ENCODE assay signal across 8 cellular contexts in genomic region chr12:9364224-9365176, GRCh38.
DNase-seq lines count a peak whose midpoint lies in the region; ATAC-seq and TF ChIP-seq lines count a peak whose summit lies in the region.

No MANE protein-coding gene starts in this region.

- peak overlapping the region; percentile 29 for H3K9ac ChIP-seq in ES-I3 (ENCODE audit: low read depth, low read length)

- peaks cover 49% of the 10 kb centered on the region for H3K4me1 Mint-ChIP-seq in activated T-cell treated with anti-CD3 and anti-CD28 coated beads, Interleukin-2, amount 50 U/mL, for 24 hours (ENCODE audit: low read depth)

- in situ Hi-C loops in transverse colon (cut with MboI; ENCODE audit: low pct_ligation_motif_present in 1 of 4, low pct_unique_long_range_greater_than_20kb in 1 of 4, low sequenced_read_pairs in 3 of 4), result loop anchor here in 1 of 4 donors (25.0 kb wide), 1 partner anchor 98 kb away; no protein-coding TSS in a partner anchor

- H3K9me3 ChIP-seq in ES-I3 (ENCODE audit: control insufficient read depth, insufficient read depth, low read length), result no peaks in the 10 kb centered on the region
- H3K9me3 ChIP-seq in transverse colon, result no peaks in the 10 kb centered on the region
- no peaks in the 10 kb centered on the region for H3K9me3 ChIP-seq in stomach

- TF ChIP-seq EP300 in transverse colon (IDR thresholded peaks at IDR 0.05; ENCODE audit: low read depth), result no peak
- TF ChIP-seq EP300 in stomach (IDR thresholded peaks at IDR 0.05), result no peak

- intact Hi-C loops in transverse colon (cut with DNase I; ENCODE audit: low total_unique reads) (no loop called here), stomach (cut with DNase I; ENCODE audit: low total_unique reads) (no loop called here)

- peak; percentile 77 for ATAC-seq in GM21526 (IDR thresholded peaks at IDR 0.05; ENCODE audit: low FRiP score, unreplicated experiment)

- H3K36me3 ChIP-seq in ES-I3 (ENCODE audit: insufficient read depth, low read length), result no peaks in the 10 kb centered on the region
- no peaks in the 10 kb centered on the region for H3K36me3 ChIP-seq in transverse colon
- H3K36me3 ChIP-seq in stomach, result no peaks in the 10 kb centered on the region

- no peak overlapping the region for H3K4me3 ChIP-seq in transverse colon
- no peak overlapping the region for H3K4me3 ChIP-seq in stomach

- H3K27me3 Mint-ChIP-seq in activated T-cell treated with anti-CD3 and anti-CD28 coated beads, Interleukin-2, amount 50 U/mL, for 24 hours, result peaks cover 23% of the 10 kb centered on the region

- H3K27ac ChIP-seq in transverse colon (peak overlapping the region in 1 of 4 donors; percentile 35), stomach (peak overlapping the region in 2 of 5 donors; percentile 10 to 18)

- WGBS in transverse colon (ENCODE audit: low coverage in 1 of 2), 2 donors, result 33 to 44% methylated on average over 6 to 13 of the region's 13 CpGs
- WGBS in stomach, 5 donors, result 27 to 33% (median 30%) methylated on average over 13 of the region's 13 CpGs

- H3K27ac Mint-ChIP-seq in activated T-cell treated with anti-CD3 and anti-CD28 coated beads, Interleukin-2, amount 50 U/mL, for 24 hours, result peak overlapping the region; percentile 91

- H3K9me3 Mint-ChIP-seq in activated T-cell treated with anti-CD3 and anti-CD28 coated beads, Interleukin-2, amount 50 U/mL, for 24 hours, result no peaks in the 10 kb centered on the region

- no peaks in the 10 kb centered on the region for H3K36me3 Mint-ChIP-seq in activated T-cell treated with anti-CD3 and anti-CD28 coated beads, Interleukin-2, amount 50 U/mL, for 24 hours (ENCODE audit: low read depth)

- TF ChIP-seq POLR2A in transverse colon (IDR thresholded peaks at IDR 0.05), result no peak
- TF ChIP-seq POLR2A in stomach (IDR thresholded peaks at IDR 0.05), result no peak

- DNase-seq in HS-27A (ENCODE audit: low read depth) (peak; percentile 15), inferior parietal cortex (ENCODE audit: extremely low spot score) (peak; percentile 37), transverse colon (peak; percentile 23), NCI-H446 (lab: John Stamatoyannopoulos, UW) (no peak), stomach (no peak)
- peak; percentile 67 for DNase-seq in activated T-cell treated with anti-CD3 and anti-CD28 coated beads, Interleukin-2, amount 50 U/mL, for 24 hours

- TF ChIP-seq CTCF in transverse colon (IDR thresholded peaks at IDR 0.05) (no peak), stomach (IDR thresholded peaks at IDR 0.05) (no peak)

- peak overlapping the region; percentile 39 for H3K4me3 Mint-ChIP-seq in activated T-cell treated with anti-CD3 and anti-CD28 coated beads, Interleukin-2, amount 50 U/mL, for 24 hours

- H3K27me3 ChIP-seq in transverse colon (no peaks in the 10 kb centered on the region), stomach (no peaks in the 10 kb centered on the region)

- peaks cover 19% of the 10 kb centered on the region for H3K4me1 ChIP-seq in ES-I3 (ENCODE audit: insufficient read depth, low read length)
- H3K4me1 ChIP-seq in transverse colon, result peaks cover 0 to 3% (median 0%) of the 10 kb centered on the region in 4 donors
- H3K4me1 ChIP-seq in stomach, result peaks cover 0 to 13% (median 0%) of the 10 kb centered on the region in 4 donors

Comparison
In these comparisons a context has a peak if more than half of its experiments do, and no peak if none do; other contexts are left out.
1. DNase-seq: peak in HS-27A (single experiment), activated T-cell treated with anti-CD3 and anti-CD28 coated beads, Interleukin-2, amount 50 U/mL, for 24 hours (single experiment), inferior parietal cortex (single experiment) and transverse colon (single experiment); none in NCI-H446 (0 of 2) and stomach (single experiment).